In genomic region chr1:221456918-221457317, GRCh38 we compare ENCODE assay signal across 25 cellular contexts.
"Had no signal": no experiment of that assay in that cellular context is flagged by ENCODE, and none has a peak within 500 bp of the region (broad histone marks: within the 10 kb centered on the region; RNA-seq: fewer than 3 reads in every experiment).

No MANE protein-coding gene starts in this region.

- H3K27me3 ChIP-seq: gastrocnemius medialis, hepatocyte, ovary, stomach, thyroid gland had no signal

- H3K27me3 Mint-ChIP-seq: dendritic cell treated with granulocyte-macrophage colony-stimulating factor and Interleukin-4, amounts not matched to agents 40 ng/mL and 50 ng/mL, for 4 days had no signal

- DNase-seq: central memory CD4-positive, alpha-beta T cell; effector CD8-positive, alpha-beta T cell; endodermal cell; gastrocnemius medialis; heart left ventricle; kidney; midbrain; naive thymus-derived CD4-positive, alpha-beta T cell; nephron progenitor cell; nucleus accumbens; ovary; posterior cingulate gyrus; stimulated activated CD4-positive, alpha-beta T cell treated with anti-CD3 and anti-CD28 coated beads, Interleukin-2, amount 100 ng/mL, for 24 hours; stimulated activated CD4-positive, alpha-beta T cell treated with anti-CD3 and anti-CD28 coated beads, Interleukin-4, amount 100 ng/mL, for 24 hours; stimulated activated naive CD4-positive, alpha-beta T cell treated with Interleukin-2 at 50 U/mL for 16 hours; stomach; thyroid gland; trophoblast cell had no signal

- H3K9me3 ChIP-seq: gastrocnemius medialis, heart left ventricle, ovary, stomach, thyroid gland had no signal

- H3K36me3 Mint-ChIP-seq: memory B cell; naive thymus-derived CD4-positive, alpha-beta T cell; stimulated activated effector memory CD8-positive, alpha-beta T cell treated with anti-CD3 and anti-CD28 coated beads, Interleukin-12 subunit alpha, Interleukin-12 subunit beta, amount 100 ng/mL, for 72 hours had no signal

- H3K27ac Mint-ChIP-seq: dendritic cell treated with granulocyte-macrophage colony-stimulating factor and Interleukin-4, amounts not matched to agents 40 ng/mL and 50 ng/mL, for 4 days; endodermal cell; memory B cell; naive thymus-derived CD4-positive, alpha-beta T cell; nephron progenitor cell; stimulated activated effector memory CD8-positive, alpha-beta T cell treated with anti-CD3 and anti-CD28 coated beads, Interleukin-12 subunit alpha, Interleukin-12 subunit beta, amount 100 ng/mL, for 72 hours had no signal

- H3K36me3 ChIP-seq: gastrocnemius medialis, heart left ventricle, ovary, stomach, thyroid gland had no signal

- H3K9me3 Mint-ChIP-seq: dendritic cell treated with granulocyte-macrophage colony-stimulating factor and Interleukin-4, amounts not matched to agents 40 ng/mL and 50 ng/mL, for 4 days; memory B cell; stimulated activated effector memory CD8-positive, alpha-beta T cell treated with anti-CD3 and anti-CD28 coated beads, Interleukin-12 subunit alpha, Interleukin-12 subunit beta, amount 100 ng/mL, for 72 hours had no signal

- H3K4me1 Mint-ChIP-seq: memory B cell; naive thymus-derived CD4-positive, alpha-beta T cell; stimulated activated effector memory CD8-positive, alpha-beta T cell treated with anti-CD3 and anti-CD28 coated beads, Interleukin-12 subunit alpha, Interleukin-12 subunit beta, amount 100 ng/mL, for 72 hours had no signal

- H3K4me2 ChIP-seq: hepatocyte had no signal

- H3K27ac ChIP-seq: epithelial cell of prostate, hepatocyte, ovary, stomach, thyroid gland had no signal

- H3K4me1 ChIP-seq: thyroid gland had no signal

- H3K4me3 Mint-ChIP-seq: dendritic cell treated with granulocyte-macrophage colony-stimulating factor and Interleukin-4, amounts not matched to agents 40 ng/mL and 50 ng/mL, for 4 days; endodermal cell; memory B cell; naive thymus-derived CD4-positive, alpha-beta T cell; nephron progenitor cell; stimulated activated effector memory CD8-positive, alpha-beta T cell treated with anti-CD3 and anti-CD28 coated beads, Interleukin-12 subunit alpha, Interleukin-12 subunit beta, amount 100 ng/mL, for 72 hours had no signal

- H3K4me3 ChIP-seq: gastrocnemius medialis, heart left ventricle, hepatocyte, lung, ovary, smooth muscle cell, stomach, thyroid gland had no signal

- H3K79me2 ChIP-seq: hepatocyte had no signal

- H2AFZ ChIP-seq: hepatocyte had no signal
